In genomic region chr11:125155100-125155444, GRCh38 we compare ENCODE assay signal across 2 cellular contexts.
TF ChIP-seq lines count a peak whose summit lies in the region.

No MANE protein-coding gene starts in this region.

TF ChIP-seq in GM12891, 5 proteins besides CTCF, POLR2A, EP300 and RAD21 (continued from another document):
- TF ChIP-seq POLR2AphosphoS5 (IDR thresholded peaks at IDR 0.05; ENCODE audit: low read depth, low read length) (no peak), PAX5 (IDR thresholded peaks at IDR 0.05; ENCODE audit: insufficient read depth, low read length, severe bottlenecking) (no peak), POU2F2 (IDR thresholded peaks at IDR 0.05; ENCODE audit: low read depth, low read length) (no peak), SPI1 (IDR thresholded peaks at IDR 0.05; ENCODE audit: low read depth, low read length) (no peak)
TF ChIP-seq in GM12891: peak in this region for 0.

TF ChIP-seq in HEK293T, 16 proteins besides CTCF, POLR2A, EP300 and RAD21 (continued from another document):
- no peak for TF ChIP-seq PKNOX1 (IDR thresholded peaks at IDR 0.05)
